ENCODE assay signal across 24 cellular contexts in genomic region chr7:151558575-151558974, GRCh38.
DNase-seq lines count a peak whose midpoint lies in the region; ATAC-seq, FAIRE-seq and TF ChIP-seq lines count a peak whose summit lies in the region.
"Had no signal": no experiment of that assay in that cellular context is flagged by ENCODE, and none has a peak within 500 bp of the region (broad histone marks: within the 10 kb centered on the region; RNA-seq: fewer than 3 reads in every experiment).

No MANE protein-coding gene starts in this region.

- TF ChIP-seq CTCF in choroid plexus epithelial cell (conservative IDR thresholded peaks at IDR 0.05; ENCODE audit: low read depth, low read length) = no peak

- DNase-seq in AG08396 (ENCODE audit: low spot score) = peak; percentile 51
- peak; percentile 45 for DNase-seq in HTR-8/SVneo (ENCODE audit: insufficient read length, low spot score)
- peak; percentile 74 for DNase-seq in choroid plexus epithelial cell (ENCODE audit: low read depth)
- DNase-seq in non-pigmented ciliary epithelial cell (ENCODE audit: low read depth) = peak; percentile 70
- no peak for DNase-seq in nucleus accumbens (lab: John Stamatoyannopoulos, UW)
- no peak for DNase-seq in NCI-H510A treated with DMSO at 0.1 percent for 48 hours (lab: John Stamatoyannopoulos, UW)
- DNase-seq: activated CD4-positive, CD25-positive, alpha-beta regulatory T cell treated with anti-CD3 and anti-CD28 coated beads, Interleukin-2, amount 50 U/mL, for 72 hours; activated CD8-positive, alpha-beta T cell treated with anti-CD3 and anti-CD28 coated beads, Interleukin-2, amount 10 ng/mL, durations not matched to agents 7 days and 5 days; activated gamma-delta T cell; CD4-positive, alpha-beta T cell; dermis blood vessel endothelial cell; head of caudate nucleus; NCI-H1436; NCI-H526; occipital lobe; Peyer's patch; SIG-M5; spleen; stimulated activated CD4-positive, alpha-beta T cell treated with anti-CD3 and anti-CD28 coated beads, Interleukin-2, amount 100 ng/mL, for 48 hours; T-cell had no signal

- no peak for FAIRE-seq in HTR-8/SVneo (lab: Jason Lieb, UNC)
- FAIRE-seq: TTC549 had no signal

- no peak overlapping the region for H3K4me3 ChIP-seq in choroid plexus epithelial cell (ENCODE audit: low read depth, low read length)
- H3K4me3 ChIP-seq: Peyer's patch, spleen had no signal

- ATAC-seq in GM18861 (IDR thresholded peaks at IDR 0.05; ENCODE audit: unreplicated experiment) = no peak
- ATAC-seq in HG02970 (IDR thresholded peaks at IDR 0.05; ENCODE audit: low FRiP score, unreplicated experiment) = no peak
- ATAC-seq: activated CD8-positive, alpha-beta T cell treated with anti-CD3 and anti-CD28 coated beads, Interleukin-2, amount 10 ng/mL, durations not matched to agents 7 days and 5 days; stimulated activated effector memory CD8-positive, alpha-beta T cell treated with anti-CD3 and anti-CD28 coated beads, Interleukin-12 subunit alpha, Interleukin-12 subunit beta, amount 100 ng/mL, for 72 hours; T-cell had no signal

Comparison
In these comparisons a context has a peak if more than half of its experiments do, and no peak if none do; other contexts are left out.
1. DNase-seq: peak in AG08396 (single experiment), HTR-8/SVneo (single experiment), choroid plexus epithelial cell (single experiment) and non-pigmented ciliary epithelial cell (single experiment); none in nucleus accumbens (0 of 56) and NCI-H510A treated with DMSO at 0.1 percent for 48 hours (single experiment).